22 cellular contexts compared by ENCODE assay signal in genomic region chr17:79415909-79416308, GRCh38.
DNase-seq lines count a peak whose midpoint lies in the region; ATAC-seq, FAIRE-seq and TF ChIP-seq lines count a peak whose summit lies in the region.
"Had no signal": no experiment of that assay in that cellular context is flagged by ENCODE, and none has a peak within 500 bp of the region (broad histone marks: within the 10 kb centered on the region; RNA-seq: fewer than 3 reads in every experiment).

No MANE protein-coding gene starts in this region.

- H3K27ac ChIP-seq in GM23338 (ENCODE audit: low read depth) (no peak overlapping the region), H1 (ENCODE audit: low read depth, low read length) (no peak overlapping the region), spleen (no peak overlapping the region), Karpas-422 (ENCODE audit: low read length) (no peak overlapping the region)
- H3K27ac ChIP-seq: 22Rv1, C4-2B had no signal

- no peaks in the 10 kb centered on the region for H3K79me1 ChIP-seq in H1 (ENCODE audit: low read depth, low read length)

- intact Hi-C loops in Right ventricle myocardium inferior (cut with DNase I) = no loop called here
- intact Hi-C loops in cardiac septum (cut with DNase I) = no loop called here
- intact Hi-C loops in spleen (cut with DNase I; ENCODE audit: low total_unique reads) = no loop called here

- WGBS in H1 (ENCODE audit: extremely low coverage in 1 of 2, insufficient coverage in 1 of 2, insufficient read length in 1 of 2, insufficient replicate concordance in 2 of 2, low coverage in 1 of 2, low lambda C conversion rate in 2 of 2, missing lambda C conversion rate in 1 of 2), 2 experiments = 84% methylated on average over 9 of the region's 9 CpGs; no CpG with 5 or more reads in 1 of the 2 experiments
- WGBS in spleen, 5 donors = 67 to 75% (median 71%) methylated on average over 7 to 9 of the region's 9 CpGs

- H3K9me3 ChIP-seq in H1 (ENCODE audit: insufficient read depth in 2 of 2, low read depth in 1 of 2, low read length in 1 of 2) (no peaks in the 10 kb centered on the region), spleen (no peaks in the 10 kb centered on the region), Karpas-422 (ENCODE audit: low read length) (no peaks in the 10 kb centered on the region)
- H3K9me3 ChIP-seq: A549, Caco-2 had no signal

- TF ChIP-seq CTCF in GM23338 (conservative IDR thresholded peaks at IDR 0.05; ENCODE audit: low read depth in 2 of 2) (no peak), H1 (IDR thresholded peaks at IDR 0.05; ENCODE audit: control extremely low read depth in 1 of 3, insufficient read depth in 1 of 3, low read depth in 1 of 3, low read length in 3 of 3) (no peak), spleen (IDR thresholded peaks at IDR 0.05 in 8 of 11, conservative IDR thresholded peaks at IDR 0.05 in 3 of 11) (no peak)

- no peak overlapping the region for H4K8ac ChIP-seq in H1 (ENCODE audit: extremely low read depth, insufficient read depth, low read length)

- no peak overlapping the region for H4K5ac ChIP-seq in H1 (ENCODE audit: insufficient read length, low read depth, low read length)

- TF ChIP-seq POLR2A in H1 (IDR thresholded peaks at IDR 0.05; ENCODE audit: control extremely low read depth in 1 of 2, low read depth in 2 of 2, low read length in 2 of 2) (no peak), spleen (IDR thresholded peaks at IDR 0.05) (no peak)

- H4K20me1 ChIP-seq in GM23338 (replicated peaks; ENCODE audit: insufficient read depth) (no peaks in the 10 kb centered on the region), H1 (replicated peaks in 1 of 2; ENCODE audit: control insufficient read depth in 1 of 2, insufficient read depth in 2 of 2, low read length in 2 of 2) (peaks cover 0 to 7% of the 10 kb centered on the region in 2 experiments), Karpas-422 (ENCODE audit: insufficient read depth, low read depth, low read length) (no peaks in the 10 kb centered on the region)

- peaks cover 7% of the 10 kb centered on the region for H3K27me3 Mint-ChIP-seq in GM23338 (ENCODE audit: insufficient read depth, low read depth, poor library complexity)

- H3K23me2 ChIP-seq in H1 (ENCODE audit: low read depth, low read length) = peaks cover 9% of the 10 kb centered on the region; the same call in 1 of the 2 replicates

- POLR2A ChIA-PET in H1 (lab: Charles Lee; ENCODE audit: partially characterized antibody) = no interaction called here

- H2AK5ac ChIP-seq in H1 (ENCODE audit: low read depth, low read length) = no peak overlapping the region

- H3K56ac ChIP-seq in H1 (replicated peaks; ENCODE audit: insufficient read length, low read depth, low read length) = no peak overlapping the region

- H3F3A ChIP-seq in GM23338 (replicated peaks; ENCODE audit: low read depth) = peaks cover 9% of the 10 kb centered on the region; the same call in 1 of the 2 replicates

- H3K36me3 ChIP-seq in GM23338 (ENCODE audit: insufficient read depth) = no peaks in the 10 kb centered on the region
- no peaks in the 10 kb centered on the region for H3K36me3 ChIP-seq in H1 (ENCODE audit: control insufficient read depth in 2 of 4, insufficient read depth in 4 of 4, low read length in 3 of 4)
- no peaks in the 10 kb centered on the region for H3K36me3 ChIP-seq in spleen
- no peaks in the 10 kb centered on the region for H3K36me3 ChIP-seq in Karpas-422 (ENCODE audit: insufficient read depth, low read length)

- ATAC-seq in Right ventricle myocardium inferior (no peak), GM23338 (peak; percentile 9; the same call in 1 of the 3 replicates), GM18517 (IDR thresholded peaks at IDR 0.05; ENCODE audit: unreplicated experiment) (no peak)
- ATAC-seq: A549; CD8-positive, alpha-beta T cell had no signal

- no peak for TF ChIP-seq EP300 in H1 (IDR thresholded peaks at IDR 0.05; ENCODE audit: borderline replicate concordance in 1 of 2, low read depth in 2 of 2, low read length in 2 of 2)

- H3K18ac ChIP-seq in H1 (ENCODE audit: extremely low read depth, low read length) = peak overlapping the region; percentile 7; the same call in 1 of the 2 replicates

- H2BK5ac ChIP-seq in H1 (ENCODE audit: low read depth, low read length) = no peak overlapping the region

- H2AFZ ChIP-seq in GM23338 (no peak overlapping the region), H1 (ENCODE audit: low read length) (0 out of 2 replicates have a peak overlapping the region, but pooled peaks have one; percentile 5), Karpas-422 (ENCODE audit: low read length) (no peak overlapping the region)

- H3K23ac ChIP-seq in H1 (ENCODE audit: insufficient read length) = no peak overlapping the region

- H4K91ac ChIP-seq in H1 (replicated peaks; ENCODE audit: insufficient read length, low read length) = no peak overlapping the region

- H3K4me3 Mint-ChIP-seq in GM23338 = no peak overlapping the region
- H3K4me3 Mint-ChIP-seq: B cell; CD4-positive, alpha-beta T cell; CD8-positive, alpha-beta T cell had no signal

- no peak overlapping the region for H3K14ac ChIP-seq in H1 (ENCODE audit: insufficient read length)

- H3K4me1 ChIP-seq in GM23338 (ENCODE audit: insufficient read depth) (no peaks in the 10 kb centered on the region), H1 (replicated peaks in 1 of 4; ENCODE audit: control insufficient read depth in 3 of 4, insufficient read depth in 4 of 4, low read length in 3 of 4) (peaks cover 0 to 13% (median 5%) of the 10 kb centered on the region in 4 experiments; a peak in 5 of 7 replicates), spleen (no peaks in the 10 kb centered on the region), Karpas-422 (ENCODE audit: low read length) (no peaks in the 10 kb centered on the region)

- CTCF ChIA-PET in H1 (lab: Charles Lee; ENCODE audit: partially characterized antibody) = interaction anchor here (0.6 to 2.8 kb wide), 11 partner anchors 14 to 1752 kb away, joined by 3 to 10 read pairs (median 4); no protein-coding TSS in a partner anchor

- no peak for TF ChIP-seq RAD21 in H1 (IDR thresholded peaks at IDR 0.05 in 1 of 2, conservative IDR thresholded peaks at IDR 0.05 in 1 of 2; ENCODE audit: low read depth in 2 of 2, low read length in 2 of 2)

- H2BK120ac ChIP-seq in H1 (replicated peaks; ENCODE audit: low read depth, low read length) = no peak overlapping the region

- peaks cover 3% of the 10 kb centered on the region for H3K4me1 Mint-ChIP-seq in GM23338
- H3K4me1 Mint-ChIP-seq: B cell had no signal

- no peak overlapping the region for H3K27ac Mint-ChIP-seq in GM23338
- H3K27ac Mint-ChIP-seq: B cell; CD4-positive, alpha-beta T cell; CD8-positive, alpha-beta T cell had no signal

- H3K9me3 Mint-ChIP-seq in GM23338 = no peaks in the 10 kb centered on the region
- H3K9me3 Mint-ChIP-seq: CD4-positive, alpha-beta T cell; CD8-positive, alpha-beta T cell had no signal

- H3K79me2 ChIP-seq in GM23338 (replicated peaks; ENCODE audit: insufficient read depth) (no peaks in the 10 kb centered on the region), H1 (ENCODE audit: control insufficient read depth in 1 of 2, insufficient read depth in 2 of 2, low read length in 2 of 2) (no peaks in the 10 kb centered on the region), Karpas-422 (ENCODE audit: low read length) (no peaks in the 10 kb centered on the region)

- no peak overlapping the region for H3K4ac ChIP-seq in H1 (replicated peaks; ENCODE audit: insufficient read length, low read depth, low read length)

- H2BK12ac ChIP-seq in H1 (ENCODE audit: low read depth, low read length) = no peak overlapping the region

- H3K36me3 Mint-ChIP-seq in GM23338 (ENCODE audit: low read depth) = no peaks in the 10 kb centered on the region
- H3K36me3 Mint-ChIP-seq: CD8-positive, alpha-beta T cell had no signal

- H3K4me3 ChIP-seq in GM23338 (no peak overlapping the region), H1 (ENCODE audit: extremely low read depth in 1 of 4, insufficient read depth in 2 of 4, low read depth in 3 of 4, low read length in 4 of 4) (no peak overlapping the region), spleen (no peak overlapping the region), Karpas-422 (ENCODE audit: low read length) (no peak overlapping the region)
- H3K4me3 ChIP-seq: A549 had no signal

- H3K4me2 ChIP-seq in GM23338 (no peak overlapping the region), H1 (ENCODE audit: insufficient read depth in 1 of 2, low read depth in 2 of 2, low read length in 2 of 2) (no peak overlapping the region), Karpas-422 (ENCODE audit: low read depth, low read length, poor library complexity, severe bottlenecking) (no peak overlapping the region)
- H3K4me2 ChIP-seq: A549 had no signal

- no peaks in the 10 kb centered on the region for H3K9me2 ChIP-seq in GM23338 (ENCODE audit: insufficient read depth)
- H3K9me2 ChIP-seq in Karpas-422 (replicated peaks; ENCODE audit: insufficient read depth, low read length) = no peaks in the 10 kb centered on the region

- H3K9ac ChIP-seq in H1 (replicated peaks in 1 of 4; ENCODE audit: extremely low read depth in 1 of 4, low read depth in 3 of 4, low read length in 3 of 4) (no peak overlapping the region), Karpas-422 (ENCODE audit: low read length) (no peak overlapping the region)

- DNase-seq in Right ventricle myocardium inferior (ENCODE audit: missing footprints) (peak; percentile 64), cardiac septum (ENCODE audit: low spot score) (no peak), GM23338 (ENCODE audit: low spot score) (no peak), H1 (ENCODE audit: low read depth in 1 of 2, low spot score in 2 of 2) (no peak), spleen (peak; percentile 54), Karpas-422 (no peak), pons (ENCODE audit: low spot score) (no peak)
- DNase-seq: AML-193; Caco-2; Calu3; CD4-positive, alpha-beta T cell; CD8-positive, alpha-beta T cell; DMS79 treated with DMSO at 0.1 percent for 48 hours; GF-D8 had no signal

- no peak overlapping the region for H2BK15ac ChIP-seq in H1 (ENCODE audit: low read length)

- H2BK20ac ChIP-seq in H1 (ENCODE audit: low read length) = no peak overlapping the region

- H3K27me3 ChIP-seq in GM23338 (ENCODE audit: insufficient read depth) (no peaks in the 10 kb centered on the region), H1 (replicated peaks in 1 of 4; ENCODE audit: control insufficient read depth in 3 of 4, extremely low read depth in 1 of 4, insufficient read depth in 3 of 4, low read length in 3 of 4) (no peaks in the 10 kb centered on the region), spleen (replicated peaks in 1 of 7) (peaks cover 0 to 76% (median 30%) of the 10 kb centered on the region in 7 donors), Karpas-422 (ENCODE audit: low read length) (no peaks in the 10 kb centered on the region)

- FAIRE-seq in H1 (lab: Jason Lieb, UNC) = no peak
- FAIRE-seq: A549, D721Med, G401.6, GM12891 had no signal

TF ChIP-seq in GM23338, 12 proteins besides CTCF, POLR2A, EP300 and RAD21 (continues in another document):
- TF ChIP-seq NANOG (IDR thresholded peaks at IDR 0.05; ENCODE audit: borderline replicate concordance) (no peak), EZH2 (IDR thresholded peaks at IDR 0.05; ENCODE audit: low read depth, unreplicated experiment) (no peak), CREB1 (CRISPR knock-in tag; IDR thresholded peaks at IDR 0.05; ENCODE audit: low read depth) (no peak)

TF ChIP-seq in H1, 55 proteins besides CTCF, POLR2A, EP300 and RAD21:
- TF ChIP-seq JUN (IDR thresholded peaks at IDR 0.05; ENCODE audit: low read depth, low read length) = no peak
- no peak for TF ChIP-seq CHD2 (IDR thresholded peaks at IDR 0.05; ENCODE audit: low read length)
- TF ChIP-seq POU5F1 (IDR thresholded peaks at IDR 0.05; ENCODE audit: low read depth, low read length) = no peak

Comparison
In these comparisons a context has a peak if more than half of its experiments do, and no peak if none do; other contexts are left out.
1. DNase-seq: peak in Right ventricle myocardium inferior (single experiment) and spleen (single experiment); none in cardiac septum (single experiment), GM23338 (single experiment), H1 (0 of 2), Karpas-422 (single experiment) and pons (single experiment).